20 cellular contexts compared by ENCODE assay signal in genomic region chr2:24763843-24764242, GRCh38.
"Had no signal": no experiment of that assay in that cellular context is flagged by ENCODE, and none has a peak within 500 bp of the region (broad histone marks: within the 10 kb centered on the region; RNA-seq: fewer than 3 reads in every experiment).

No MANE protein-coding gene starts in this region.

- DNase-seq: activated CD4-positive, alpha-beta T cell treated with anti-CD3 and anti-CD28 coated beads for 1 hour; activated CD4-positive, alpha-beta T cell treated with anti-CD3 and anti-CD28 coated beads, Interleukin-2, amount 50 U/mL, for 1 hour; activated CD8-positive, alpha-beta T cell treated with anti-CD3 and anti-CD28 coated beads, Interleukin-2, amount 10 ng/mL, durations not matched to agents 7 days and 5 days; activated effector memory CD4-positive, alpha-beta T cell treated with Interleukin-2 at 50 U/mL for 16 hours; activated naive CD4-positive, alpha-beta T cell treated with anti-CD3 and anti-CD28 coated beads for 36 hours; activated naive CD8-positive, alpha-beta T cell treated with anti-CD3 and anti-CD28 coated beads, Interleukin-2, amount 10 ng/mL, durations not matched to agents 7 days and 5 days; activated T-cell treated with anti-CD3 and anti-CD28 coated beads, Interleukin-2, amount 50 U/mL, for 48 hours; foreskin keratinocyte; lower lobe of right lung; mesendoderm; mucosa of descending colon; occipital lobe; posterior cingulate gyrus; right lobe of liver; small intestine; stimulated activated CD4-positive, alpha-beta T cell treated with anti-CD3 and anti-CD28 coated beads, Interleukin-2, amount 100 ng/mL, for 24 hours; stomach; transverse colon had no signal

- H3K4me3 Mint-ChIP-seq: activated CD8-positive, alpha-beta T cell treated with anti-CD3 and anti-CD28 coated beads, Interleukin-2, amount 10 ng/mL, durations not matched to agents 7 days and 5 days; activated naive CD4-positive, alpha-beta T cell treated with anti-CD3 and anti-CD28 coated beads for 36 hours; activated naive CD8-positive, alpha-beta T cell treated with anti-CD3 and anti-CD28 coated beads, Interleukin-2, amount 10 ng/mL, durations not matched to agents 7 days and 5 days; neural crest cell; stimulated activated effector memory CD8-positive, alpha-beta T cell treated with anti-CD3 and anti-CD28 coated beads, Interleukin-12 subunit alpha, Interleukin-12 subunit beta, amount 100 ng/mL, for 72 hours had no signal

- H3K4me1 Mint-ChIP-seq: neural crest cell had no signal

- H3K27ac Mint-ChIP-seq: activated CD8-positive, alpha-beta T cell treated with anti-CD3 and anti-CD28 coated beads, Interleukin-2, amount 10 ng/mL, durations not matched to agents 7 days and 5 days; activated naive CD4-positive, alpha-beta T cell treated with anti-CD3 and anti-CD28 coated beads for 36 hours; activated naive CD8-positive, alpha-beta T cell treated with anti-CD3 and anti-CD28 coated beads, Interleukin-2, amount 10 ng/mL, durations not matched to agents 7 days and 5 days; stimulated activated effector memory CD8-positive, alpha-beta T cell treated with anti-CD3 and anti-CD28 coated beads, Interleukin-12 subunit alpha, Interleukin-12 subunit beta, amount 100 ng/mL, for 72 hours had no signal

- ATAC-seq: activated CD8-positive, alpha-beta T cell treated with anti-CD3 and anti-CD28 coated beads, Interleukin-2, amount 10 ng/mL, durations not matched to agents 7 days and 5 days; foreskin keratinocyte; lower lobe of right lung; mucosa of descending colon; stimulated activated effector memory CD8-positive, alpha-beta T cell treated with anti-CD3 and anti-CD28 coated beads, Interleukin-12 subunit alpha, Interleukin-12 subunit beta, amount 100 ng/mL, for 72 hours had no signal

- H3K27me3 Mint-ChIP-seq: activated naive CD8-positive, alpha-beta T cell treated with anti-CD3 and anti-CD28 coated beads, Interleukin-2, amount 10 ng/mL, durations not matched to agents 7 days and 5 days had no signal

- H3K9me3 Mint-ChIP-seq: activated naive CD4-positive, alpha-beta T cell treated with anti-CD3 and anti-CD28 coated beads for 36 hours; activated naive CD8-positive, alpha-beta T cell treated with anti-CD3 and anti-CD28 coated beads, Interleukin-2, amount 10 ng/mL, durations not matched to agents 7 days and 5 days; neural crest cell; stimulated activated effector memory CD8-positive, alpha-beta T cell treated with anti-CD3 and anti-CD28 coated beads, Interleukin-12 subunit alpha, Interleukin-12 subunit beta, amount 100 ng/mL, for 72 hours had no signal
